Comparison of ENCODE assay signal across 1 cellular context in the genomic region with DNA sequence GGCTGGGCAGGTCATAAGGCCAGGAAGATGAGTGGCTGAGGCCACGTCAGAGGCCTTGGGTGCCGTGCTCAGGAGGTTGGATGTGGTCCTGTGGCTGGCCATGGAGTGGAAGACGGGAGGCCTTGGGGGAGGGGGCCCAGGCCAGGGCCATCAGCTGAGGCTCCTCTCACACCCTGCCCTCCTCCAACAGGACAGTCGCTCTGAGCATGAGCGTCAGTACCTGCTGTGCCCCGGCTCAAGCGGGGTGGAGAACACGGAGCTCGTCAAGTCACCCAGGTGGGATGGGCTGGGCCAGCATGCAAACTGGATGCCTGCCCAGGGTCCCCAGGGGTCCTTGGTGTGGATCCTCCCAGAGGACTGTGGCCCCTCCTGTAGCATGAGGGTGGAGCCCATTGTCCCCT.
TF ChIP-seq lines count a peak whose summit lies in the region.

No MANE protein-coding gene starts in this region.

TF ChIP-seq in HepG2, 621 proteins besides CTCF, POLR2A, EP300 and RAD21 (continues in another document):
- TF ChIP-seq, protein P1, sequence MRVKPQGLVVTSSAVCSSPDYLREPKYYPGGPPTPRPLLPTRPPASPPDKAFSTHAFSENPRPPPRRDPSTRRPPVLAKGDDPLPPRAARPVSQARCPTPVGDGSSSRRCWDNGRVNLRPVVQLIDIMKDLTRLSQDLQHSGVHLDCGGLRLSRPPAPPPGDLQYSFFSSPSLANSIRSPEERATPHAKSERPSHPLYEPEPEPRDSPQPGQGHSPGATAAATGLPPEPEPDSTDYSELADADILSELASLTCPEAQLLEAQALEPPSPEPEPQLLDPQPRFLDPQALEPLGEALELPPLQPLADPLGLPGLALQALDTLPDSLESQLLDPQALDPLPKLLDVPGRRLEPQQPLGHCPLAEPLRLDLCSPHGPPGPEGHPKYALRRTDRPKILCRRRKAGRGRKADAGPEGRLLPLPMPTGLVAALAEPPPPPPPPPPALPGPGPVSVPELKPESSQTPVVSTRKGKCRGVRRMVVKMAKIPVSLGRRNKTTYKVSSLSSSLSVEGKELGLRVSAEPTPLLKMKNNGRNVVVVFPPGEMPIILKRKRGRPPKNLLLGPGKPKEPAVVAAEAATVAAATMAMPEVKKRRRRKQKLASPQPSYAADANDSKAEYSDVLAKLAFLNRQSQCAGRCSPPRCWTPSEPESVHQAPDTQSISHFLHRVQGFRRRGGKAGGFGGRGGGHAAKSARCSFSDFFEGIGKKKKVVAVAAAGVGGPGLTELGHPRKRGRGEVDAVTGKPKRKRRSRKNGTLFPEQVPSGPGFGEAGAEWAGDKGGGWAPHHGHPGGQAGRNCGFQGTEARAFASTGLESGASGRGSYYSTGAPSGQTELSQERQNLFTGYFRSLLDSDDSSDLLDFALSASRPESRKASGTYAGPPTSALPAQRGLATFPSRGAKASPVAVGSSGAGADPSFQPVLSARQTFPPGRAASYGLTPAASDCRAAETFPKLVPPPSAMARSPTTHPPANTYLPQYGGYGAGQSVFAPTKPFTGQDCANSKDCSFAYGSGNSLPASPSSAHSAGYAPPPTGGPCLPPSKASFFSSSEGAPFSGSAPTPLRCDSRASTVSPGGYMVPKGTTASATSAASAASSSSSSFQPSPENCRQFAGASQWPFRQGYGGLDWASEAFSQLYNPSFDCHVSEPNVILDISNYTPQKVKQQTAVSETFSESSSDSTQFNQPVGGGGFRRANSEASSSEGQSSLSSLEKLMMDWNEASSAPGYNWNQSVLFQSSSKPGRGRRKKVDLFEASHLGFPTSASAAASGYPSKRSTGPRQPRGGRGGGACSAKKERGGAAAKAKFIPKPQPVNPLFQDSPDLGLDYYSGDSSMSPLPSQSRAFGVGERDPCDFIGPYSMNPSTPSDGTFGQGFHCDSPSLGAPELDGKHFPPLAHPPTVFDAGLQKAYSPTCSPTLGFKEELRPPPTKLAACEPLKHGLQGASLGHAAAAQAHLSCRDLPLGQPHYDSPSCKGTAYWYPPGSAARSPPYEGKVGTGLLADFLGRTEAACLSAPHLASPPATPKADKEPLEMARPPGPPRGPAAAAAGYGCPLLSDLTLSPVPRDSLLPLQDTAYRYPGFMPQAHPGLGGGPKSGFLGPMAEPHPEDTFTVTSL (CRISPR knock-in tag; IDR thresholded peaks at IDR 0.05; ENCODE audit: borderline replicate concordance): no peak
- TF ChIP-seq, protein P2, sequence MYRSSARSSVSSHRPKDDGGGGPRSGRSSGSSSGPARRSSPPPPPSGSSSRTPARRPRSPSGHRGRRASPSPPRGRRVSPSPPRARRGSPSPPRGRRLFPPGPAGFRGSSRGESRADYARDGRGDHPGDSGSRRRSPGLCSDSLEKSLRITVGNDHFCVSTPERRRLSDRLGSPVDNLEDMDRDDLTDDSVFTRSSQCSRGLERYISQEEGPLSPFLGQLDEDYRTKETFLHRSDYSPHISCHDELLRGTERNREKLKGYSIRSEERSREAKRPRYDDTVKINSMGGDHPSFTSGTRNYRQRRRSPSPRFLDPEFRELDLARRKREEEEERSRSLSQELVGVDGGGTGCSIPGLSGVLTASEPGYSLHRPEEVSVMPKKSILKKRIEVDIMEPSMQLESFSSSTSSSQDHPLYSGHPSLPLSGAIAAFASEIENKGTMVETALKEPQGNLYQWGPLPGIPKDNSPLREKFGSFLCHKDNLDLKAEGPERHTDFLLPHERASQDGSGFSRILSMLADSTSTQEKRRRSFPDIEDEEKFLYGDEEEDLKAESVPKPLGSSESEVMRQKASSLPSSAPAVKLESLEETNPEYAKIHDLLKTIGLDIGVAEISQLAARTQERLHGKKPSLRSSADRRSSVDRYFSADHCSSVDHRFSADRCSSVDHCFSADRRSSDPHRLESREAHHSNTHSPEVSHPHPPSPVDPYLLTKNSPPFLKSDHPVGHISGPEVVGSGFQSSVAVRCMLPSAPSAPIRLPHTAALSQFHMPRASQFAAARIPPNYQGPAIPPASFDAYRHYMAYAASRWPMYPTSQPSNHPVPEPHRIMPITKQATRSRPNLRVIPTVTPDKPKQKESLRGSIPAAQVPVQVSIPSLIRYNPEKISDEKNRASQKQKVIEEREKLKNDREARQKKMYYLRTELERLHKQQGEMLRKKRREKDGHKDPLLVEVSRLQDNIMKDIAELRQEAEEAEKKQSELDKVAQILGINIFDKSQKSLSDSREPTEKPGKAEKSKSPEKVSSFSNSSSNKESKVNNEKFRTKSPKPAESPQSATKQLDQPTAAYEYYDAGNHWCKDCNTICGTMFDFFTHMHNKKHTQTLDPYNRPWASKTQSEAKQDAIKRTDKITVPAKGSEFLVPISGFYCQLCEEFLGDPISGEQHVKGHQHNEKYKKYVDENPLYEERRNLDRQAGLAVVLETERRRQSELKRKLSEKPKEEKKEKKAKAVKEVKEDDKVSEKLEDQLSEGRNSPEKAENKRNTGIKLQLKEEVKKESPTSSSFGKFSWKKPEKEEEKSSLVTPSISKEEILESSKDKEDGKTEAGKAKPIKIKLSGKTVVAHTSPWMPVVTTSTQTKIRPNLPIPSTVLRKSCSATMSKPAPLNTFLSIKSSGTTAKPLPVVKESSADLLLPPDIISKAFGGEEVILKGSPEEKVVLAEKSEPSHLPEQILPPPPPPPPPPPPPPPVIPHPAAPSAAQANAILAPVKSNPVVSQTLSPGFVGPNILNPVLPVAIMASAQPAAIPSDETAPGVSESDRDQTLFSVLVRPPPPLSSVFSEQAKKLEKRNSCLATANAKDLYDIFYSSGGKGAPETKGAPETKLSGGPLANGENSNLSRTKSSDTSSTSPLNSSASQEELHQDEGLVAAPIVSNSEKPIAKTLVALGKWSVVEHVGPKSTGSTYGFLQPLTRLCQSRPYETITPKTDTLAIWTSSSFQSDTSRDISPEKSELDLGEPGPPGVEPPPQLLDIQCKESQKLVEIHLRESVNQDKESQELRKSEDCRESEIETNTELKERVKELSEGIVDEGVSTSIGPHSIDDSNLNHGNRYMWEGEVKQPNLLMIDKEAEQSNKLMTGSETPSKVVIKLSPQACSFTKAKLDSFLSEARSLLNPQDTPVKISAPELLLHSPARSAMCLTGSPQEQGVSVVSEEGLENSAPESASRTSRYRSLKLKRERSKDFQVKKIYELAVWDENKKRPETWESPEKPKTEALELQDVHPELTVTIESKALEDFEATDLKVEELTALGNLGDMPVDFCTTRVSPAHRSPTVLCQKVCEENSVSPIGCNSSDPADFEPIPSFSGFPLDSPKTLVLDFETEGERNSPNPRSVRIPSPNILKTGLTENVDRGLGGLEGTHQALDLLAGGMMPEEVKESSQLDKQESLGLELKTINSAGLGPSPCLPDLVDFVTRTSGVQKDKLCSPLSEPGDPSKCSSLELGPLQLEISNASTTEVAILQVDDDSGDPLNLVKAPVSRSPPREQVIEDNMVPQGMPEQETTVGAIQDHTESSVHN (CRISPR knock-in tag; IDR thresholded peaks at IDR 0.05): no peak
- TF ChIP-seq, protein P3, sequence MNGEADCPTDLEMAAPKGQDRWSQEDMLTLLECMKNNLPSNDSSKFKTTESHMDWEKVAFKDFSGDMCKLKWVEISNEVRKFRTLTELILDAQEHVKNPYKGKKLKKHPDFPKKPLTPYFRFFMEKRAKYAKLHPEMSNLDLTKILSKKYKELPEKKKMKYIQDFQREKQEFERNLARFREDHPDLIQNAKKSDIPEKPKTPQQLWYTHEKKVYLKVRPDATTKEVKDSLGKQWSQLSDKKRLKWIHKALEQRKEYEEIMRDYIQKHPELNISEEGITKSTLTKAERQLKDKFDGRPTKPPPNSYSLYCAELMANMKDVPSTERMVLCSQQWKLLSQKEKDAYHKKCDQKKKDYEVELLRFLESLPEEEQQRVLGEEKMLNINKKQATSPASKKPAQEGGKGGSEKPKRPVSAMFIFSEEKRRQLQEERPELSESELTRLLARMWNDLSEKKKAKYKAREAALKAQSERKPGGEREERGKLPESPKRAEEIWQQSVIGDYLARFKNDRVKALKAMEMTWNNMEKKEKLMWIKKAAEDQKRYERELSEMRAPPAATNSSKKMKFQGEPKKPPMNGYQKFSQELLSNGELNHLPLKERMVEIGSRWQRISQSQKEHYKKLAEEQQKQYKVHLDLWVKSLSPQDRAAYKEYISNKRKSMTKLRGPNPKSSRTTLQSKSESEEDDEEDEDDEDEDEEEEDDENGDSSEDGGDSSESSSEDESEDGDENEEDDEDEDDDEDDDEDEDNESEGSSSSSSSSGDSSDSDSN (CRISPR knock-in tag; IDR thresholded peaks at IDR 0.05): no peak
- TF ChIP-seq ZNF441 (CRISPR knock-in tag; IDR thresholded peaks at IDR 0.05; ENCODE audit: borderline replicate concordance) (no peak), ZSCAN31 (CRISPR knock-in tag; IDR thresholded peaks at IDR 0.05; ENCODE audit: low read depth) (no peak), NFYB (CRISPR knock-in tag; IDR thresholded peaks at IDR 0.05) (no peak), RORA (CRISPR knock-in tag; IDR thresholded peaks at IDR 0.05) (no peak), ZNF143 (CRISPR knock-in tag; IDR thresholded peaks at IDR 0.05) (no peak), CHCHD3 (CRISPR knock-in tag; IDR thresholded peaks at IDR 0.05) (0 out of 2 replicates have a peak, but pooled peaks have one; percentile 25), ZFX (CRISPR knock-in tag; IDR thresholded peaks at IDR 0.05; ENCODE audit: low read depth) (0 out of 2 replicates have a peak, but pooled peaks have one; percentile 10), BRCA1 (CRISPR knock-in tag; IDR thresholded peaks at IDR 0.05) (no peak), SMYD3 (CRISPR knock-in tag; IDR thresholded peaks at IDR 0.05) (no peak), TEAD2 (CRISPR knock-in tag; IDR thresholded peaks at IDR 0.05) (no peak), MTA1 (CRISPR knock-in tag; IDR thresholded peaks at IDR 0.05; ENCODE audit: borderline replicate concordance) (no peak), ZKSCAN1 (IDR thresholded peaks at IDR 0.05; ENCODE audit: low read length) (no peak), ZNF768 (CRISPR knock-in tag; IDR thresholded peaks at IDR 0.05) (peak; percentile 43; the same call in 1 of the 2 replicates), SMAD1 (CRISPR knock-in tag; IDR thresholded peaks at IDR 0.05; ENCODE audit: borderline replicate concordance, low read depth) (0 out of 2 replicates have a peak, but pooled peaks have one; percentile 55), FOSL1 (CRISPR knock-in tag; IDR thresholded peaks at IDR 0.05; ENCODE audit: borderline replicate concordance) (no peak), RBFOX2 (IDR thresholded peaks at IDR 0.05; ENCODE audit: low read depth, low read length) (peak; percentile 31; the same call in 1 of the 2 replicates), SOX5 (CRISPR knock-in tag; IDR thresholded peaks at IDR 0.05; ENCODE audit: borderline replicate concordance) (no peak), AGO2 (optimal IDR thresholded peaks at IDR 0.05; ENCODE audit: low read depth, low read length) (peak; percentile 62)
- TF ChIP-seq, protein P4, sequence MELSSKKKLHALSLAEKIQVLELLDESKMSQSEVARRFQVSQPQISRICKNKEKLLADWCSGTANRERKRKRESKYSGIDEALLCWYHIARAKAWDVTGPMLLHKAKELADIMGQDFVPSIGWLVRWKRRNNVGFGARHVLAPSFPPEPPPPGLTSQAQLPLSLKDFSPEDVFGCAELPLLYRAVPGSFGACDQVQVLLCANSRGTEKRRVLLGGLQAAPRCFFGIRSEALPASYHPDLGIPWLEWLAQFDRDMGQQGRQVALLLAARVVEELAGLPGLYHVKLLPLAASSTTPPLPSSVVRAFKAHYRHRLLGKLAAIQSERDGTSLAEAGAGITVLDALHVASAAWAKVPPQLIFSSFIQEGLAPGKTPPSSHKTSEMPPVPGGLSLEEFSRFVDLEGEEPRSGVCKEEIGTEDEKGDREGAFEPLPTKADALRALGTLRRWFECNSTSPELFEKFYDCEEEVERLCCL (CRISPR knock-in tag; IDR thresholded peaks at IDR 0.05; ENCODE audit: borderline replicate concordance): no peak
- TF ChIP-seq, protein P5, sequence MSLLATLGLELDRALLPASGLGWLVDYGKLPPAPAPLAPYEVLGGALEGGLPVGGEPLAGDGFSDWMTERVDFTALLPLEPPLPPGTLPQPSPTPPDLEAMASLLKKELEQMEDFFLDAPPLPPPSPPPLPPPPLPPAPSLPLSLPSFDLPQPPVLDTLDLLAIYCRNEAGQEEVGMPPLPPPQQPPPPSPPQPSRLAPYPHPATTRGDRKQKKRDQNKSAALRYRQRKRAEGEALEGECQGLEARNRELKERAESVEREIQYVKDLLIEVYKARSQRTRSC (CRISPR knock-in tag; IDR thresholded peaks at IDR 0.05; ENCODE audit: low read depth): no peak
- TF ChIP-seq, protein P6, sequence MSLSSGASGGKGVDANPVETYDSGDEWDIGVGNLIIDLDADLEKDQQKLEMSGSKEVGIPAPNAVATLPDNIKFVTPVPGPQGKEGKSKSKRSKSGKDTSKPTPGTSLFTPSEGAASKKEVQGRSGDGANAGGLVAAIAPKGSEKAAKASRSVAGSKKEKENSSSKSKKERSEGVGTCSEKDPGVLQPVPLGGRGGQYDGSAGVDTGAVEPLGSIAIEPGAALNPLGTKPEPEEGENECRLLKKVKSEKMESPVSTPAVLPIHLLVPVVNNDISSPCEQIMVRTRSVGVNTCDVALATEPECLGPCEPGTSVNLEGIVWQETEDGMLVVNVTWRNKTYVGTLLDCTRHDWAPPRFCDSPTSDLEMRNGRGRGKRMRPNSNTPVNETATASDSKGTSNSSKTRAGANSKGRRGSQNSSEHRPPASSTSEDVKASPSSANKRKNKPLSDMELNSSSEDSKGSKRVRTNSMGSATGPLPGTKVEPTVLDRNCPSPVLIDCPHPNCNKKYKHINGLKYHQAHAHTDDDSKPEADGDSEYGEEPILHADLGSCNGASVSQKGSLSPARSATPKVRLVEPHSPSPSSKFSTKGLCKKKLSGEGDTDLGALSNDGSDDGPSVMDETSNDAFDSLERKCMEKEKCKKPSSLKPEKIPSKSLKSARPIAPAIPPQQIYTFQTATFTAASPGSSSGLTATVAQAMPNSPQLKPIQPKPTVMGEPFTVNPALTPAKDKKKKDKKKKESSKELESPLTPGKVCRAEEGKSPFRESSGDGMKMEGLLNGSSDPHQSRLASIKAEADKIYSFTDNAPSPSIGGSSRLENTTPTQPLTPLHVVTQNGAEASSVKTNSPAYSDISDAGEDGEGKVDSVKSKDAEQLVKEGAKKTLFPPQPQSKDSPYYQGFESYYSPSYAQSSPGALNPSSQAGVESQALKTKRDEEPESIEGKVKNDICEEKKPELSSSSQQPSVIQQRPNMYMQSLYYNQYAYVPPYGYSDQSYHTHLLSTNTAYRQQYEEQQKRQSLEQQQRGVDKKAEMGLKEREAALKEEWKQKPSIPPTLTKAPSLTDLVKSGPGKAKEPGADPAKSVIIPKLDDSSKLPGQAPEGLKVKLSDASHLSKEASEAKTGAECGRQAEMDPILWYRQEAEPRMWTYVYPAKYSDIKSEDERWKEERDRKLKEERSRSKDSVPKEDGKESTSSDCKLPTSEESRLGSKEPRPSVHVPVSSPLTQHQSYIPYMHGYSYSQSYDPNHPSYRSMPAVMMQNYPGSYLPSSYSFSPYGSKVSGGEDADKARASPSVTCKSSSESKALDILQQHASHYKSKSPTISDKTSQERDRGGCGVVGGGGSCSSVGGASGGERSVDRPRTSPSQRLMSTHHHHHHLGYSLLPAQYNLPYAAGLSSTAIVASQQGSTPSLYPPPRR (CRISPR knock-in tag; IDR thresholded peaks at IDR 0.05; ENCODE audit: borderline replicate concordance): no peak
- TF ChIP-seq, protein P7, sequence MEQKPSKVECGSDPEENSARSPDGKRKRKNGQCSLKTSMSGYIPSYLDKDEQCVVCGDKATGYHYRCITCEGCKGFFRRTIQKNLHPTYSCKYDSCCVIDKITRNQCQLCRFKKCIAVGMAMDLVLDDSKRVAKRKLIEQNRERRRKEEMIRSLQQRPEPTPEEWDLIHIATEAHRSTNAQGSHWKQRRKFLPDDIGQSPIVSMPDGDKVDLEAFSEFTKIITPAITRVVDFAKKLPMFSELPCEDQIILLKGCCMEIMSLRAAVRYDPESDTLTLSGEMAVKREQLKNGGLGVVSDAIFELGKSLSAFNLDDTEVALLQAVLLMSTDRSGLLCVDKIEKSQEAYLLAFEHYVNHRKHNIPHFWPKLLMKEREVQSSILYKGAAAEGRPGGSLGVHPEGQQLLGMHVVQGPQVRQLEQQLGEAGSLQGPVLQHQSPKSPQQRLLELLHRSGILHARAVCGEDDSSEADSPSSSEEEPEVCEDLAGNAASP (CRISPR knock-in tag; IDR thresholded peaks at IDR 0.05; ENCODE audit: borderline replicate concordance): no peak
